Comparison of ENCODE assay signal across 1 cellular context in the genomic region with DNA sequence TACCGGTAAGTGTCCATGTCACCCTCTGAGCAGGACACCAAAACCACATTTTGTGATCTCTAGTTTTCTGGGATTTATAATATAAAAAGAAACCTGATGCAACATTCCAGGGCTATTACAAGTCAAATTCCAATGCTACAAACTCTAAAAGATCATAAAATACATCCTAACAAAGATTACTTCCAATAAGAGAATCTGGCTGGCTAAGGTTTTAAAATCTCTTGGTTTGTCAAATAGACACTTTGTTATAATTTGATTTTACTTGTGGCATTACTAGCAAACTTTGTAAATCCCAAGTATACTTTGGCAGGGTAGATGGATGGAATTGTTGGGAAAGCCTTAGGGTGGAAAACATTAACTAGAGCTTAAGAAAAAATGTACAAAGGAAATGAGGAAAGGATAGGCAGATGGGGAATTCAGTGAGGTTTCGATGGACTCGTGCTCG.
TF ChIP-seq lines count a peak whose summit lies in the region.

No MANE protein-coding gene starts in this region.

TF ChIP-seq in WTC11, 78 proteins besides CTCF, POLR2A, EP300 and RAD21 (continued from another document):
- TF ChIP-seq, protein P1, sequence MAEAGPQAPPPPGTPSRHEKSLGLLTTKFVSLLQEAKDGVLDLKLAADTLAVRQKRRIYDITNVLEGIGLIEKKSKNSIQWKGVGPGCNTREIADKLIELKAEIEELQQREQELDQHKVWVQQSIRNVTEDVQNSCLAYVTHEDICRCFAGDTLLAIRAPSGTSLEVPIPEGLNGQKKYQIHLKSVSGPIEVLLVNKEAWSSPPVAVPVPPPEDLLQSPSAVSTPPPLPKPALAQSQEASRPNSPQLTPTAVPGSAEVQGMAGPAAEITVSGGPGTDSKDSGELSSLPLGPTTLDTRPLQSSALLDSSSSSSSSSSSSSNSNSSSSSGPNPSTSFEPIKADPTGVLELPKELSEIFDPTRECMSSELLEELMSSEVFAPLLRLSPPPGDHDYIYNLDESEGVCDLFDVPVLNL (CRISPR knock-in tag; IDR thresholded peaks at IDR 0.05; ENCODE audit: borderline replicate concordance, low read depth) = no peak
- TF ChIP-seq CBFB (CRISPR knock-in tag; IDR thresholded peaks at IDR 0.05; ENCODE audit: low read depth) = no peak
- TF ChIP-seq CREB1 (CRISPR knock-in tag; IDR thresholded peaks at IDR 0.05) = no peak
- TF ChIP-seq SMAD4 (CRISPR knock-in tag; IDR thresholded peaks at IDR 0.05) = no peak
- TF ChIP-seq, protein P2, sequence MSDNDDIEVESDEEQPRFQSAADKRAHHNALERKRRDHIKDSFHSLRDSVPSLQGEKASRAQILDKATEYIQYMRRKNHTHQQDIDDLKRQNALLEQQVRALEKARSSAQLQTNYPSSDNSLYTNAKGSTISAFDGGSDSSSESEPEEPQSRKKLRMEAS (CRISPR knock-in tag; IDR thresholded peaks at IDR 0.05) = no peak
TF ChIP-seq in WTC11: peak in this region for 0.
